1 cellular context compared by ENCODE assay signal in genomic region chr3:195105841-195106417, GRCh38.
TF ChIP-seq lines count a peak whose summit lies in the region.

No MANE protein-coding gene starts in this region.

TF ChIP-seq in GM12878, 131 proteins besides CTCF, POLR2A, EP300 and RAD21 (continued from another document):
- no peak for TF ChIP-seq ZBTB11 (CRISPR knock-in tag; IDR thresholded peaks at IDR 0.05)
